Comparison of ENCODE assay signal across 24 cellular contexts in the genomic region with DNA sequence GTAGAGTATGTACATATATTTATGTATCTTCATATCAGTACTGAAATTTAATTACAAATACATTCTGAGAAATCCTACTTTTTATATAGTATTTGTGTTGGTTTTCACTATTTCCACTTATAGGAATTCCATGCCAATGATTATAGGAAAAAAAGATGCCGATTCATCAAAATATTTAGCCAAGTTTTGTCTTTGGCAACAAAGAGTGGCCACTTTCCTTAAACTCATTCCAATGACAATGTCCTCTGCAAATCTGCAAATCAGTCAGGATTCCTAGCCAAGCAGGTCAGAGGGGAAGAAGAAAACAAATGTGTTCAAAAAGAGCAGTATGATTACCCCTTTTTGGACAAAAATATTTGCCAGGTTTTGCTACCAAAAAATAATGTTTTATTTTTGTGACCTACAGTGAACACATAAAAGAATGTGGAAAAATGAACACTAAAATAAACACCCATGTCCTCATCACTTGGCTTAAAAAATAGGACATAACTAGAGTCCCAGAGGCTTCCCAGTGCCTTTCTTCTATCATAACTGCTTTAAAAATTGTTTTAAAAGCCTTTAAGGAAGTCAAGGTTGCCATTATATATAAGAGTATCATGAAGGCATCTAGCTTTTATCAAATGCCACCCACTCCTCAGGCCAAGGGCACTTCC.
"Had no signal": no experiment of that assay in that cellular context is flagged by ENCODE, and none has a peak within 500 bp of the region (broad histone marks: within the 10 kb centered on the region; RNA-seq: fewer than 3 reads in every experiment).

No MANE protein-coding gene starts in this region.

- H3K27me3 ChIP-seq: stomach, testis had no signal

- H3K4me3 ChIP-seq: prostate gland, SK-N-MC, stomach, testis had no signal

- H3K27me3 Mint-ChIP-seq: activated B cell treated with CpG ODN at 0.5 μM for 24 hours; activated CD4-positive, alpha-beta memory T cell treated with anti-CD3 and anti-CD28 coated beads for 36 hours; activated naive CD8-positive, alpha-beta T cell treated with anti-CD3 and anti-CD28 coated beads, Interleukin-2, amount 10 ng/mL, durations not matched to agents 7 days and 5 days; central memory CD8-positive, alpha-beta T cell; type B pancreatic cell had no signal

- H3K36me3 Mint-ChIP-seq: activated CD4-positive, alpha-beta memory T cell treated with anti-CD3 and anti-CD28 coated beads for 36 hours; activated naive CD8-positive, alpha-beta T cell treated with anti-CD3 and anti-CD28 coated beads, Interleukin-2, amount 10 ng/mL, durations not matched to agents 7 days and 5 days; stimulated activated effector memory CD8-positive, alpha-beta T cell treated with anti-CD3 and anti-CD28 coated beads, Interleukin-12 subunit alpha, Interleukin-12 subunit beta, amount 100 ng/mL, for 72 hours had no signal

- H3K4me1 ChIP-seq: prostate gland, stomach, testis had no signal

- H3K4me1 Mint-ChIP-seq: activated B cell treated with CpG ODN at 0.5 μM for 24 hours; activated naive CD8-positive, alpha-beta T cell treated with anti-CD3 and anti-CD28 coated beads, Interleukin-2, amount 10 ng/mL, durations not matched to agents 7 days and 5 days; central memory CD8-positive, alpha-beta T cell had no signal

- H3K4me3 Mint-ChIP-seq: activated B cell treated with CpG ODN at 0.5 μM for 24 hours; activated CD4-positive, alpha-beta memory T cell treated with anti-CD3 and anti-CD28 coated beads for 36 hours; activated naive CD8-positive, alpha-beta T cell treated with anti-CD3 and anti-CD28 coated beads, Interleukin-2, amount 10 ng/mL, durations not matched to agents 7 days and 5 days; activated T-helper 1 cell treated with anti-CD3 and anti-CD28 coated beads, Interleukin-12 subunit alpha, Interleukin-12 subunit beta, Interleukin-2, Interleukin-4 antibody, amounts not matched to agents 30 ng/mL and 10 ng/mL and 1 ng/mL, durations not matched to agents 14 hours and 24 hours and 36 hours; brain; central memory CD8-positive, alpha-beta T cell; nephron progenitor cell; stimulated activated effector memory CD8-positive, alpha-beta T cell treated with anti-CD3 and anti-CD28 coated beads, Interleukin-12 subunit alpha, Interleukin-12 subunit beta, amount 100 ng/mL, for 72 hours; type B pancreatic cell had no signal

- H3K9me3 Mint-ChIP-seq: activated B cell treated with CpG ODN at 0.5 μM for 24 hours; activated T-helper 1 cell treated with anti-CD3 and anti-CD28 coated beads, Interleukin-12 subunit alpha, Interleukin-12 subunit beta, Interleukin-2, Interleukin-4 antibody, amounts not matched to agents 30 ng/mL and 10 ng/mL and 1 ng/mL, durations not matched to agents 14 hours and 24 hours and 36 hours; stimulated activated effector memory CD8-positive, alpha-beta T cell treated with anti-CD3 and anti-CD28 coated beads, Interleukin-12 subunit alpha, Interleukin-12 subunit beta, amount 100 ng/mL, for 72 hours had no signal

- H3K27ac ChIP-seq: prostate gland, SK-N-MC, stomach, testis had no signal

- DNase-seq: activated B cell treated with CpG ODN at 0.5 μM for 24 hours; activated CD4-positive, alpha-beta memory T cell treated with anti-CD3 and anti-CD28 coated beads for 36 hours; activated CD4-positive, alpha-beta T cell treated with anti-CD3 and anti-CD28 coated beads for 4 hours; activated naive CD8-positive, alpha-beta T cell treated with anti-CD3 and anti-CD28 coated beads, Interleukin-2, amount 10 ng/mL, durations not matched to agents 7 days and 5 days; activated T-cell treated with anti-CD3 and anti-CD28 coated beads for 4 hours; effector CD4-positive, alpha-beta T cell; head of caudate nucleus; kidney; mammary epithelial cell; nephron progenitor cell; occipital lobe; right cardiac atrium; small intestine; stimulated activated CD4-positive, alpha-beta T cell treated with anti-CD3 and anti-CD28 coated beads, Interleukin-4, amount 100 ng/mL, for 24 hours; stomach; testis had no signal

- H3K36me3 ChIP-seq: prostate gland, stomach had no signal

- ATAC-seq: left lobe of liver; stimulated activated effector memory CD8-positive, alpha-beta T cell treated with anti-CD3 and anti-CD28 coated beads, Interleukin-12 subunit alpha, Interleukin-12 subunit beta, amount 100 ng/mL, for 72 hours had no signal

- H3K27ac Mint-ChIP-seq: activated B cell treated with CpG ODN at 0.5 μM for 24 hours; activated CD4-positive, alpha-beta memory T cell treated with anti-CD3 and anti-CD28 coated beads for 36 hours; activated naive CD8-positive, alpha-beta T cell treated with anti-CD3 and anti-CD28 coated beads, Interleukin-2, amount 10 ng/mL, durations not matched to agents 7 days and 5 days; activated T-helper 1 cell treated with anti-CD3 and anti-CD28 coated beads, Interleukin-12 subunit alpha, Interleukin-12 subunit beta, Interleukin-2, Interleukin-4 antibody, amounts not matched to agents 30 ng/mL and 10 ng/mL and 1 ng/mL, durations not matched to agents 14 hours and 24 hours and 36 hours; nephron progenitor cell; stimulated activated effector memory CD8-positive, alpha-beta T cell treated with anti-CD3 and anti-CD28 coated beads, Interleukin-12 subunit alpha, Interleukin-12 subunit beta, amount 100 ng/mL, for 72 hours; type B pancreatic cell had no signal

- H3K9me3 ChIP-seq: prostate gland, testis had no signal
